Comparison of ENCODE assay signal across 19 cellular contexts in the genomic region with DNA sequence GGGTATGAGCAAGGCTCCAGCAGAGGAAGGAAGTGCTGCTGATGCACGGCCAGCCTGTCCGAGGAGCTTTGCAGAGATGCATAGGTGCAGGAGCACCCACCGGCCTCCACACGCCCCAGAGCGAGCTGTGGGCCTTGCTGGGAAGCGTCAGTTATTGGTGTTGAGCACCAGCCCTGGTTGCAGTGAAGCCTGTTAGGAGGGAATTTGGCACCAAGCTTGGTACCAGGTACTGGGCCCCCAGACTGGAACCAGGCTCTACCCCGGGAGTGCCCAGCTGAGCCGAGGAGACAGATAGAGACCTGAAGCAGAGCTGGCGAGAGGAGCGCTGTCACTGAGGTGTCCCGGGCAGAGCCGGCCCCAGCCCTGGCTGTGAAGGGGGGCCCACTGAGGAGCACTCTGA. TPM values are rescaled to one million over a fixed set of nuclear protein-coding genes. Genes with fewer than 3 reads are reported as not detected.
DNase-seq lines count a peak whose midpoint lies in the region; ATAC-seq and TF ChIP-seq lines count a peak whose summit lies in the region.
"Had no signal": no experiment of that assay in that cellular context is flagged by ENCODE, and none has a peak within 500 bp of the region (broad histone marks: within the 10 kb centered on the region; RNA-seq: fewer than 3 reads in every experiment).

No MANE protein-coding gene starts in this region.

- no peak overlapping the region for H2AFZ ChIP-seq in osteoblast (ENCODE audit: low read length)
- H2AFZ ChIP-seq: GM23338, PC-9 had no signal

- no peaks in the 10 kb centered on the region for H3K27me3 ChIP-seq in osteoblast (ENCODE audit: insufficient read depth, low read length)
- H3K27me3 ChIP-seq: pancreas, right atrium auricular region had no signal

- H3K4me3 Mint-ChIP-seq in activated CD4-positive, alpha-beta T cell treated with anti-CD3 and anti-CD28 coated beads, Interleukin-2, amount 10 ng/mL, durations not matched to agents 7 days and 5 days: peak overlapping the region; percentile 82
- H3K4me3 Mint-ChIP-seq in activated naive CD8-positive, alpha-beta T cell treated with anti-CD3 and anti-CD28 coated beads, Interleukin-2, amount 10 ng/mL, durations not matched to agents 7 days and 5 days: peak overlapping the region; percentile 77
- H3K4me3 Mint-ChIP-seq: GM23338 had no signal

- no peaks in the 10 kb centered on the region for H3K79me2 ChIP-seq in osteoblast (ENCODE audit: insufficient read depth, low read length)

- H3K27me3 Mint-ChIP-seq in activated CD4-positive, alpha-beta T cell treated with anti-CD3 and anti-CD28 coated beads, Interleukin-2, amount 10 ng/mL, durations not matched to agents 7 days and 5 days: peaks cover 1% of the 10 kb centered on the region
- no peaks in the 10 kb centered on the region for H3K27me3 Mint-ChIP-seq in activated naive CD8-positive, alpha-beta T cell treated with anti-CD3 and anti-CD28 coated beads, Interleukin-2, amount 10 ng/mL, durations not matched to agents 7 days and 5 days

- H3K36me3 ChIP-seq in osteoblast (ENCODE audit: insufficient read depth, low read length): peaks cover 11% of the 10 kb centered on the region
- H3K36me3 ChIP-seq: pancreas, right atrium auricular region had no signal

- ATAC-seq in activated naive CD8-positive, alpha-beta T cell treated with anti-CD3 and anti-CD28 coated beads, Interleukin-2, amount 10 ng/mL, durations not matched to agents 7 days and 5 days (ENCODE audit: low read depth): peak; percentile 17
- ATAC-seq: GM23338, left cardiac atrium, pancreas had no signal

- H3K9me3 ChIP-seq in osteoblast (ENCODE audit: low read depth, low read length): no peaks in the 10 kb centered on the region
- H3K9me3 ChIP-seq: pancreas, right atrium auricular region had no signal

- H3K36me3 Mint-ChIP-seq in activated CD4-positive, alpha-beta T cell treated with anti-CD3 and anti-CD28 coated beads, Interleukin-2, amount 10 ng/mL, durations not matched to agents 7 days and 5 days (ENCODE audit: low read depth): peaks cover 87% of the 10 kb centered on the region
- H3K36me3 Mint-ChIP-seq in activated naive CD8-positive, alpha-beta T cell treated with anti-CD3 and anti-CD28 coated beads, Interleukin-2, amount 10 ng/mL, durations not matched to agents 7 days and 5 days: peaks cover 36% of the 10 kb centered on the region
- H3K36me3 Mint-ChIP-seq: naive B cell had no signal

- no peak overlapping the region for H3K27ac ChIP-seq in osteoblast (ENCODE audit: low read depth, low read length)
- H3K27ac ChIP-seq: pancreas, PC-9, right atrium auricular region had no signal

- peaks cover 12% of the 10 kb centered on the region for H3K4me1 ChIP-seq in osteoblast (ENCODE audit: insufficient read depth, low read length)

- POLR2A ChIA-PET in activated CD4-positive, alpha-beta T cell treated with anti-CD3 and anti-CD28 coated beads, Interleukin-2, amount 10 ng/mL, durations not matched to agents 7 days and 5 days (lab: Charles Lee): no interaction called here
- POLR2A ChIA-PET in activated naive CD8-positive, alpha-beta T cell treated with anti-CD3 and anti-CD28 coated beads, Interleukin-2, amount 10 ng/mL, durations not matched to agents 7 days and 5 days (lab: Charles Lee): interaction anchor here (0.9 to 10.5 kb wide), 8 partner anchors 6 to 80 kb away, joined by 3 to 174 read pairs (median 6); no protein-coding TSS in a partner anchor

- no peak for TF ChIP-seq CTCF in osteoblast (IDR thresholded peaks at IDR 0.05; ENCODE audit: extremely low read depth, low read depth, low read length)

- H3K4me2 ChIP-seq in osteoblast (ENCODE audit: insufficient read depth, low read length): no peak overlapping the region
- H3K4me2 ChIP-seq: GM23338, PC-9 had no signal

- H3K9me3 Mint-ChIP-seq in activated CD4-positive, alpha-beta T cell treated with anti-CD3 and anti-CD28 coated beads, Interleukin-2, amount 10 ng/mL, durations not matched to agents 7 days and 5 days: no peaks in the 10 kb centered on the region
- no peaks in the 10 kb centered on the region for H3K9me3 Mint-ChIP-seq in activated naive CD8-positive, alpha-beta T cell treated with anti-CD3 and anti-CD28 coated beads, Interleukin-2, amount 10 ng/mL, durations not matched to agents 7 days and 5 days
- H3K9me3 Mint-ChIP-seq: GM23338, naive B cell had no signal

- H3K27ac Mint-ChIP-seq in activated CD4-positive, alpha-beta T cell treated with anti-CD3 and anti-CD28 coated beads, Interleukin-2, amount 10 ng/mL, durations not matched to agents 7 days and 5 days: peak overlapping the region; percentile 91
- H3K27ac Mint-ChIP-seq in activated naive CD8-positive, alpha-beta T cell treated with anti-CD3 and anti-CD28 coated beads, Interleukin-2, amount 10 ng/mL, durations not matched to agents 7 days and 5 days: peak overlapping the region; percentile 93
- H3K27ac Mint-ChIP-seq: GM23338 had no signal

- peaks cover 9% of the 10 kb centered on the region for H4K20me1 ChIP-seq in osteoblast (ENCODE audit: insufficient read depth, low read length)

- CTCF ChIA-PET in activated CD4-positive, alpha-beta T cell treated with anti-CD3 and anti-CD28 coated beads, Interleukin-2, amount 10 ng/mL, durations not matched to agents 7 days and 5 days (lab: Charles Lee): interaction anchor here (0.9 to 5.7 kb wide), 5 partner anchors 9 to 80 kb away, joined by 3 to 27 read pairs (median 4); no protein-coding TSS in a partner anchor

- no peak for DNase-seq in activated CD4-positive, alpha-beta T cell treated with anti-CD3 and anti-CD28 coated beads, Interleukin-2, amount 10 ng/mL, durations not matched to agents 7 days and 5 days
- DNase-seq in activated CD4-positive, alpha-beta T cell treated with anti-CD3 and anti-CD28 coated beads, Interleukin-2, amount 50 U/mL, for 48 hours: no peak
- DNase-seq in Jurkat, Clone E6-1 (ENCODE audit: low read depth, low spot score): no peak
- peak; percentile 59 for DNase-seq in activated naive CD8-positive, alpha-beta T cell treated with anti-CD3 and anti-CD28 coated beads, Interleukin-2, amount 10 ng/mL, durations not matched to agents 7 days and 5 days
- DNase-seq in osteoblast (ENCODE audit: insufficient read length, low spot score, missing footprints) (peak; percentile 65), foreskin melanocyte (no peak), NCI-H69 (lab: John Stamatoyannopoulos, UW) (no peak), NCI-H1048 (lab: John Stamatoyannopoulos, UW) (no peak)
- DNase-seq: aorta, caudate nucleus, dermis blood vessel endothelial cell, left cardiac atrium, mesenchymal stem cell, naive B cell, NCI-H446 treated with DMSO at 0.1 percent for 48 hours, pancreas, PC-9 had no signal

- H3K4me1 Mint-ChIP-seq in activated CD4-positive, alpha-beta T cell treated with anti-CD3 and anti-CD28 coated beads, Interleukin-2, amount 10 ng/mL, durations not matched to agents 7 days and 5 days: peaks cover 75% of the 10 kb centered on the region
- peaks cover 68% of the 10 kb centered on the region for H3K4me1 Mint-ChIP-seq in activated naive CD8-positive, alpha-beta T cell treated with anti-CD3 and anti-CD28 coated beads, Interleukin-2, amount 10 ng/mL, durations not matched to agents 7 days and 5 days
- H3K4me1 Mint-ChIP-seq: GM23338 had no signal

- peak overlapping the region; percentile 78 for H3K4me3 ChIP-seq in Jurkat, Clone E6-1 (ENCODE audit: low read length)
- no peak overlapping the region for H3K4me3 ChIP-seq in osteoblast (ENCODE audit: insufficient read depth, low read length)
- H3K4me3 ChIP-seq: GM23338, pancreas, PC-9, right atrium auricular region had no signal

RNA-seq across cellular contexts. Expression of a gene that starts 5.2 kb away (rescaled TPM):
- total RNA-seq in activated CD4-positive, alpha-beta T cell treated with anti-CD3 and anti-CD28 coated beads, Interleukin-2, amount 10 ng/mL, durations not matched to agents 7 days and 5 days: 100 to 1,000 TPM; 271 to 283 TPM
- 266 TPM for polyA plus RNA-seq in Jurkat, Clone E6-1 (2012; ENCODE audit: insufficient read depth, insufficient read length)
- total RNA-seq in activated naive CD8-positive, alpha-beta T cell treated with anti-CD3 and anti-CD28 coated beads, Interleukin-2, amount 10 ng/mL, durations not matched to agents 7 days and 5 days: 100 to 1,000 TPM; 283 to 315 TPM
- total RNA-seq in osteoblast: 2.9 and 3.3 TPM in 2 replicates

RNA-seq across cellular contexts. Expression of a gene that starts 57.0 kb away (rescaled TPM):
- total RNA-seq in activated CD4-positive, alpha-beta T cell treated with anti-CD3 and anti-CD28 coated beads, Interleukin-2, amount 10 ng/mL, durations not matched to agents 7 days and 5 days: 100 to 1,000 TPM; 194 to 197 TPM
- polyA plus RNA-seq in Jurkat, Clone E6-1 (2012; ENCODE audit: insufficient read depth, insufficient read length): 733 TPM
- 100 to 1,000 TPM; 193 to 206 TPM for total RNA-seq in activated naive CD8-positive, alpha-beta T cell treated with anti-CD3 and anti-CD28 coated beads, Interleukin-2, amount 10 ng/mL, durations not matched to agents 7 days and 5 days
- total RNA-seq in osteoblast: 123 and 145 TPM in 2 replicates

Comparison
In these comparisons a context has a peak if more than half of its experiments do, and no peak if none do; other contexts are left out.
1. DNase-seq: peak in activated naive CD8-positive, alpha-beta T cell treated with anti-CD3 and anti-CD28 coated beads, Interleukin-2, amount 10 ng/mL, durations not matched to agents 7 days and 5 days (single experiment) and osteoblast (single experiment); none in activated CD4-positive, alpha-beta T cell treated with anti-CD3 and anti-CD28 coated beads, Interleukin-2, amount 10 ng/mL, durations not matched to agents 7 days and 5 days (single experiment), activated CD4-positive, alpha-beta T cell treated with anti-CD3 and anti-CD28 coated beads, Interleukin-2, amount 50 U/mL, for 48 hours (0 of 2), Jurkat, Clone E6-1 (single experiment), foreskin melanocyte (single experiment), NCI-H69 (single experiment) and NCI-H1048 (single experiment).
2. RNA of a gene that starts 5.2 kb away (total RNA-seq): 283 to 315 TPM in activated naive CD8-positive, alpha-beta T cell treated with anti-CD3 and anti-CD28 coated beads, Interleukin-2, amount 10 ng/mL, durations not matched to agents 7 days and 5 days and 271 to 283 TPM in activated CD4-positive, alpha-beta T cell treated with anti-CD3 and anti-CD28 coated beads, Interleukin-2, amount 10 ng/mL, durations not matched to agents 7 days and 5 days; 2.9 to 3.3 TPM in osteoblast; every median in the first group is over 10 times any median in the second.